In the genomic region with DNA sequence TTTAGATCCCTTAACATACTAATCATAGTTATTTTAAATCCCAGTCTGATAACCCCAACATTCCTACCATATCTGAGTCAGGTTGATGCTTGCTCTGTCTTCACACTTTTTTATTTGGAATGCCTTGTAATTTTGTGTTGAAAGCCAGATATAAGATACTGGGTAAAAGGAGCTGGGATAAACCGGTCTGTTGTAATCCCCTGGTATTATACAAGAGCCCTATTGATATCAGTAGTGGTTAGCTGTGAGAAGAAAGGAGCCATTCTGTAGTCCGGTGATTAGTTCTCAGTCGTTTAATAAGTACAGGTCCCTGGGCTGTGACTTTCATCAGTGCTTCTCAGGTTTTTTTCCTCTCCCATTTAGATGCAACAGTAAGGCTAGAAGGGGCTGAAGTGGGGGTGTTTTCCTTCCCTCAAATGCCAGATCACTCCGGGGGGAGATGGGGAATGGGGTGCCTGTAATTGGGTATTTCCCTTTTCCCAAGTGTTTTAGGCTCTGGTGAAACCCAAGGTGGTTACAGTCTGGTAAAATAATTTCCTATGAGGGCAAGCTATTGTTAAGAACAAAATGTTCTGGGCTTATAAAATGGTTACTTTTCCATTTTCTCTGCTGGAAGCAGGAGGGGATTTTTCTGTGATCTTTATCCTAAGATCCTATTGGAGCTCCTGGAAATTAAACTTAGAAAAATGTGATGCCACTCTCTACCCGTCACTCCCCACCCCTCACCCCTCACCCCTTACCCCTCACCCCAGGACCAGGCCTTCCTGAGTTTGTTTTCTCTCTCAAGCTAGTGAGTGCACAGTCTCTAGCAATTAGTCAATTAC, we compare ENCODE assay signal across 26 cellular contexts.
A peak's percentile ranks its signal among the peaks of the same experiment; 100 is the strongest.
DNase-seq lines count a peak whose midpoint lies in the region; ATAC-seq and TF ChIP-seq lines count a peak whose summit lies in the region.
"Had no signal": no experiment of that assay in that cellular context is flagged by ENCODE, and none has a peak within 500 bp of the region (broad histone marks: within the 10 kb centered on the region; RNA-seq: fewer than 3 reads in every experiment).

No MANE protein-coding gene starts in this region.

- DNase-seq in GM13977 (ENCODE audit: low spot score) (peak; percentile 19), amniotic epithelial cell (ENCODE audit: low read depth) (peak; percentile 88), mesendoderm (peak; percentile 74), NCI-H2107 (lab: John Stamatoyannopoulos, UW) (no peak)
- DNase-seq: activated CD4-positive, alpha-beta T cell treated with anti-CD3 and anti-CD28 coated beads, Interleukin-2, amount 50 U/mL, for 1 hour; activated naive CD4-positive, alpha-beta T cell treated with anti-CD3 and anti-CD28 coated beads, Interleukin-2, amount 10 ng/mL, durations not matched to agents 7 days and 5 days; COR-L47; dermis blood vessel endothelial cell; DMS79 treated with DMSO at 0.1 percent for 48 hours; HCEC 1CT; left colon; naive thymus-derived CD4-positive, alpha-beta T cell; NCI-H1048; NCI-H1930; NCI-H2227 treated with DMSO at 0.1 percent for 48 hours; retina; stimulated activated CD4-positive, alpha-beta T cell treated with anti-CD3 and anti-CD28 coated beads, Interleukin-2, amount 100 ng/mL, for 48 hours; substantia nigra; T-helper 2 cell; WERI-Rb-1 had no signal

- H2BK15ac ChIP-seq in mesendoderm (replicated peaks; ENCODE audit: low read depth): peak overlapping the region; percentile 42

- TF ChIP-seq CTCF in GM13977 (IDR thresholded peaks at IDR 0.05; ENCODE audit: extremely low read depth, insufficient read depth, missing control alignments): no peak

- no peak overlapping the region for H3K4me2 ChIP-seq in mesendoderm (ENCODE audit: low read length)
- H3K4me2 ChIP-seq: BLaER1 had no signal

- H3K79me2 ChIP-seq in mesendoderm (ENCODE audit: control insufficient read depth, insufficient read depth, low read length): no peaks in the 10 kb centered on the region

- no peak overlapping the region for H2AK5ac ChIP-seq in mesendoderm (ENCODE audit: low read length)

- H3K56ac ChIP-seq in mesendoderm (ENCODE audit: low read length): no peak overlapping the region

- no peaks in the 10 kb centered on the region for H3K27me3 ChIP-seq in mesendoderm (ENCODE audit: insufficient read depth, low read length, poor library complexity)
- H3K27me3 ChIP-seq: BLaER1 had no signal

- peak overlapping the region; percentile 25 for H3K4ac ChIP-seq in mesendoderm (ENCODE audit: low read depth, low read length)

- no peak overlapping the region for H2BK5ac ChIP-seq in mesendoderm (ENCODE audit: low read length)

- no CpG with 5 or more reads among the region's 5 CpGs for WGBS in mesendoderm (ENCODE audit: extremely low coverage, insufficient coverage, low lambda C conversion rate)

- H3K4me3 ChIP-seq in mesendoderm (ENCODE audit: low read length): no peak overlapping the region
- H3K4me3 ChIP-seq: BLaER1, SK-N-MC had no signal

- no peak overlapping the region for H3K23ac ChIP-seq in mesendoderm (ENCODE audit: low read length)

- H3K9ac ChIP-seq in mesendoderm (ENCODE audit: low read length): no peak overlapping the region
- H3K9ac ChIP-seq: BLaER1 had no signal

- ATAC-seq in HG02610 (IDR thresholded peaks at IDR 0.05; ENCODE audit: unreplicated experiment) (peak; percentile 34), HG03039 (IDR thresholded peaks at IDR 0.05; ENCODE audit: unreplicated experiment) (no peak), HG02840 (IDR thresholded peaks at IDR 0.05; ENCODE audit: low FRiP score, unreplicated experiment) (no peak)
- ATAC-seq: left colon; naive thymus-derived CD4-positive, alpha-beta T cell; stimulated activated effector memory CD8-positive, alpha-beta T cell treated with anti-CD3 and anti-CD28 coated beads, Interleukin-12 subunit alpha, Interleukin-12 subunit beta, amount 100 ng/mL, for 72 hours had no signal

- no peaks in the 10 kb centered on the region for H3K36me3 ChIP-seq in mesendoderm (ENCODE audit: control insufficient read depth, insufficient read depth, low read length)
- H3K36me3 ChIP-seq: BLaER1, WERI-Rb-1 had no signal

- no peak overlapping the region for H4K8ac ChIP-seq in mesendoderm (ENCODE audit: low read depth, low read length)

- in situ Hi-C loops in GM13977 (cut with MboI; ENCODE audit: low pct_unique_long_range_greater_than_20kb, low sequenced_read_pairs, unreplicated experiment): no loop called here

- peak overlapping the region; percentile 49 for H2BK120ac ChIP-seq in mesendoderm (ENCODE audit: low read depth, low read length)

- H3K4me1 ChIP-seq in mesendoderm (ENCODE audit: control insufficient read depth, low read depth, low read length): peaks cover 6% of the 10 kb centered on the region
- H3K4me1 ChIP-seq: BLaER1 had no signal

- no peak overlapping the region for H3K18ac ChIP-seq in mesendoderm (ENCODE audit: low read length)

- no peak overlapping the region for H4K5ac ChIP-seq in mesendoderm (ENCODE audit: low read length)

- H3K79me1 ChIP-seq in mesendoderm (ENCODE audit: low read length): no peaks in the 10 kb centered on the region

- no peak overlapping the region for H3K27ac ChIP-seq in mesendoderm (ENCODE audit: low read depth, low read length)
- H3K27ac ChIP-seq: BLaER1, SK-N-MC, WERI-Rb-1 had no signal
